Comparison of ENCODE assay signal across 19 cellular contexts in genomic region chr5:90875456-90875855, GRCh38.
"Had no signal": no experiment of that assay in that cellular context is flagged by ENCODE, and none has a peak within 500 bp of the region (broad histone marks: within the 10 kb centered on the region; RNA-seq: fewer than 3 reads in every experiment).

No MANE protein-coding gene starts in this region.

- H3K36me3 ChIP-seq: cardiac muscle cell, stomach had no signal

- H3K27me3 ChIP-seq: cardiac muscle cell, stomach had no signal

- H3K27ac Mint-ChIP-seq: activated CD4-positive, alpha-beta memory T cell treated with anti-CD3 and anti-CD28 coated beads for 36 hours; activated naive CD8-positive, alpha-beta T cell; activated T-helper 1 cell treated with anti-CD3 and anti-CD28 coated beads, Interleukin-12 subunit alpha, Interleukin-12 subunit beta, Interleukin-2, Interleukin-4 antibody, amounts not matched to agents 30 ng/mL and 10 ng/mL and 1 ng/mL, durations not matched to agents 14 hours and 24 hours and 36 hours; effector memory CD8-positive, alpha-beta T cell; immature natural killer cell; stimulated activated effector memory CD8-positive, alpha-beta T cell treated with anti-CD3 and anti-CD28 coated beads, Interleukin-12 subunit alpha, Interleukin-12 subunit beta, amount 100 ng/mL, for 72 hours had no signal

- ATAC-seq: effector memory CD8-positive, alpha-beta T cell; left cardiac atrium; psoas muscle; sciatic nerve; stimulated activated effector memory CD8-positive, alpha-beta T cell treated with anti-CD3 and anti-CD28 coated beads, Interleukin-12 subunit alpha, Interleukin-12 subunit beta, amount 100 ng/mL, for 72 hours had no signal

- H3K4me3 Mint-ChIP-seq: activated CD4-positive, alpha-beta memory T cell treated with anti-CD3 and anti-CD28 coated beads for 36 hours; activated naive CD8-positive, alpha-beta T cell; activated T-helper 1 cell treated with anti-CD3 and anti-CD28 coated beads, Interleukin-12 subunit alpha, Interleukin-12 subunit beta, Interleukin-2, Interleukin-4 antibody, amounts not matched to agents 30 ng/mL and 10 ng/mL and 1 ng/mL, durations not matched to agents 14 hours and 24 hours and 36 hours; effector memory CD8-positive, alpha-beta T cell; immature natural killer cell; neural crest cell; stimulated activated effector memory CD8-positive, alpha-beta T cell treated with anti-CD3 and anti-CD28 coated beads, Interleukin-12 subunit alpha, Interleukin-12 subunit beta, amount 100 ng/mL, for 72 hours had no signal

- H3K4me1 Mint-ChIP-seq: immature natural killer cell had no signal

- H3K27ac ChIP-seq: cardiac muscle cell, psoas muscle, stomach had no signal

- H3K9me3 Mint-ChIP-seq: activated CD4-positive, alpha-beta memory T cell treated with anti-CD3 and anti-CD28 coated beads for 36 hours; activated T-helper 1 cell treated with anti-CD3 and anti-CD28 coated beads, Interleukin-12 subunit alpha, Interleukin-12 subunit beta, Interleukin-2, Interleukin-4 antibody, amounts not matched to agents 30 ng/mL and 10 ng/mL and 1 ng/mL, durations not matched to agents 14 hours and 24 hours and 36 hours; effector memory CD8-positive, alpha-beta T cell; neural crest cell; stimulated activated effector memory CD8-positive, alpha-beta T cell treated with anti-CD3 and anti-CD28 coated beads, Interleukin-12 subunit alpha, Interleukin-12 subunit beta, amount 100 ng/mL, for 72 hours had no signal

- H3K36me3 Mint-ChIP-seq: activated CD4-positive, alpha-beta memory T cell treated with anti-CD3 and anti-CD28 coated beads for 36 hours; activated naive CD8-positive, alpha-beta T cell; immature natural killer cell; stimulated activated effector memory CD8-positive, alpha-beta T cell treated with anti-CD3 and anti-CD28 coated beads, Interleukin-12 subunit alpha, Interleukin-12 subunit beta, amount 100 ng/mL, for 72 hours had no signal

- H3K4me3 ChIP-seq: cardiac muscle cell, psoas muscle, stomach had no signal

- H3K9me3 ChIP-seq: psoas muscle, stomach had no signal

- DNase-seq: activated CD4-positive, alpha-beta memory T cell treated with anti-CD3 and anti-CD28 coated beads for 36 hours; activated gamma-delta T cell treated with Interleukin-2 at 50 U/mL for 16 hours; activated T-cell treated with anti-CD3 and anti-CD28 coated beads for 4 hours; dermis blood vessel endothelial cell; effector memory CD8-positive, alpha-beta T cell; immature natural killer cell; left cardiac atrium; mammary epithelial cell; psoas muscle; stimulated activated CD4-positive, alpha-beta T cell treated with anti-CD3 and anti-CD28 coated beads, Interleukin-4, amount 100 ng/mL, for 24 hours; stomach; T1000; trophoblast cell had no signal
